In genomic region chr20:64239449-64240242, GRCh38 we compare ENCODE assay signal across 13 cellular contexts.
"Had no signal": no experiment of that assay in that cellular context is flagged by ENCODE, and none has a peak within 500 bp of the region (broad histone marks: within the 10 kb centered on the region; RNA-seq: fewer than 3 reads in every experiment).

No MANE protein-coding gene starts in this region.

- H3K4me1 Mint-ChIP-seq: activated CD8-positive, alpha-beta memory T cell treated with anti-CD3 and anti-CD28 coated beads, Interleukin-2, amount 10 ng/mL, durations not matched to agents 7 days and 5 days; brain; nephron had no signal

- H3K4me3 Mint-ChIP-seq: activated CD8-positive, alpha-beta memory T cell treated with anti-CD3 and anti-CD28 coated beads, Interleukin-2, amount 10 ng/mL, durations not matched to agents 7 days and 5 days; brain; dendritic cell treated with granulocyte-macrophage colony-stimulating factor and Interleukin-4, amounts not matched to agents 40 ng/mL and 50 ng/mL, for 4 days; effector memory CD8-positive, alpha-beta T cell; nephron had no signal

- DNase-seq: activated CD4-positive, alpha-beta T cell treated with anti-CD3 and anti-CD28 coated beads for 1 hour; activated CD4-positive, alpha-beta T cell treated with anti-CD3 and anti-CD28 coated beads, Interleukin-2, amount 50 U/mL, for 48 hours; activated CD8-positive, alpha-beta memory T cell treated with anti-CD3 and anti-CD28 coated beads, Interleukin-2, amount 10 ng/mL, durations not matched to agents 7 days and 5 days; activated naive CD4-positive, alpha-beta T cell treated with anti-CD3 and anti-CD28 coated beads, Interleukin-2, amount 50 U/mL, for 16 hours; amniotic stem cell; effector memory CD8-positive, alpha-beta T cell; mammary epithelial cell; substantia nigra; trophoblast cell had no signal

- ATAC-seq: activated CD8-positive, alpha-beta memory T cell treated with anti-CD3 and anti-CD28 coated beads, Interleukin-2, amount 10 ng/mL, durations not matched to agents 7 days and 5 days; effector memory CD8-positive, alpha-beta T cell had no signal

- H3K27ac Mint-ChIP-seq: activated CD8-positive, alpha-beta memory T cell treated with anti-CD3 and anti-CD28 coated beads, Interleukin-2, amount 10 ng/mL, durations not matched to agents 7 days and 5 days; brain; dendritic cell treated with granulocyte-macrophage colony-stimulating factor and Interleukin-4, amounts not matched to agents 40 ng/mL and 50 ng/mL, for 4 days; effector memory CD8-positive, alpha-beta T cell; nephron had no signal

- H3K4me3 ChIP-seq: hepatocyte had no signal

- H3K36me3 Mint-ChIP-seq: activated CD8-positive, alpha-beta memory T cell treated with anti-CD3 and anti-CD28 coated beads, Interleukin-2, amount 10 ng/mL, durations not matched to agents 7 days and 5 days had no signal

- H3K9me3 Mint-ChIP-seq: brain; dendritic cell treated with granulocyte-macrophage colony-stimulating factor and Interleukin-4, amounts not matched to agents 40 ng/mL and 50 ng/mL, for 4 days; effector memory CD8-positive, alpha-beta T cell; nephron had no signal

- H3K27ac ChIP-seq: hepatocyte had no signal

- H3K27me3 ChIP-seq: hepatocyte had no signal

- H3K27me3 Mint-ChIP-seq: brain had no signal
